Comparison of ENCODE assay signal across 28 cellular contexts in genomic region chr1:214335567-214335966, GRCh38.
"Had no signal": no experiment of that assay in that cellular context is flagged by ENCODE, and none has a peak within 500 bp of the region (broad histone marks: within the 10 kb centered on the region; RNA-seq: fewer than 3 reads in every experiment).

No MANE protein-coding gene starts in this region.

- H3K4me3 ChIP-seq: cardiac muscle cell, SJSA1 had no signal

- ATAC-seq: activated CD8-positive, alpha-beta memory T cell treated with anti-CD3 and anti-CD28 coated beads, Interleukin-2, amount 10 ng/mL, durations not matched to agents 7 days and 5 days; T-helper 17 cell had no signal

- H3K4me1 Mint-ChIP-seq: activated B cell treated with CpG ODN at 0.5 μM for 24 hours had no signal

- H3K9me3 Mint-ChIP-seq: activated B cell treated with CpG ODN at 0.5 μM for 24 hours; activated CD4-positive, alpha-beta T cell treated with anti-CD3 and anti-CD28 coated beads, Interleukin-2, amount 10 ng/mL, durations not matched to agents 24 days and 14 days; activated naive CD4-positive, alpha-beta T cell treated with anti-CD3 and anti-CD28 coated beads for 36 hours; activated T-cell treated with anti-CD3 and anti-CD28 coated beads, Interleukin-2, amount 50 U/mL, for 24 hours; activated T-helper 1 cell treated with anti-CD3 and anti-CD28 coated beads, Interleukin-12 subunit alpha, Interleukin-12 subunit beta, Interleukin-2, Interleukin-4 antibody, amounts not matched to agents 30 ng/mL and 10 ng/mL and 1 ng/mL, durations not matched to agents 14 hours and 24 hours and 36 hours had no signal

- H3K27ac ChIP-seq: brain microvascular endothelial cell, cardiac muscle cell, SJSA1 had no signal

- H3K27me3 Mint-ChIP-seq: activated B cell treated with CpG ODN at 0.5 μM for 24 hours; activated CD4-positive, alpha-beta T cell treated with anti-CD3 and anti-CD28 coated beads, Interleukin-2, amount 10 ng/mL, durations not matched to agents 24 days and 14 days; activated CD8-positive, alpha-beta memory T cell treated with anti-CD3 and anti-CD28 coated beads, Interleukin-2, amount 10 ng/mL, durations not matched to agents 7 days and 5 days; activated naive CD8-positive, alpha-beta T cell; activated T-cell treated with anti-CD3 and anti-CD28 coated beads, Interleukin-2, amount 50 U/mL, for 24 hours; T-helper 17 cell had no signal

- H3K36me3 Mint-ChIP-seq: activated CD8-positive, alpha-beta memory T cell treated with anti-CD3 and anti-CD28 coated beads, Interleukin-2, amount 10 ng/mL, durations not matched to agents 7 days and 5 days had no signal

- H3K27ac Mint-ChIP-seq: activated B cell treated with CpG ODN at 0.5 μM for 24 hours; activated CD4-positive, alpha-beta T cell treated with anti-CD3 and anti-CD28 coated beads, Interleukin-2, amount 10 ng/mL, durations not matched to agents 24 days and 14 days; activated CD8-positive, alpha-beta memory T cell treated with anti-CD3 and anti-CD28 coated beads, Interleukin-2, amount 10 ng/mL, durations not matched to agents 7 days and 5 days; activated naive CD4-positive, alpha-beta T cell treated with anti-CD3 and anti-CD28 coated beads for 36 hours; activated naive CD8-positive, alpha-beta T cell; activated T-cell treated with anti-CD3 and anti-CD28 coated beads, Interleukin-2, amount 50 U/mL, for 24 hours; activated T-helper 1 cell treated with anti-CD3 and anti-CD28 coated beads, Interleukin-12 subunit alpha, Interleukin-12 subunit beta, Interleukin-2, Interleukin-4 antibody, amounts not matched to agents 30 ng/mL and 10 ng/mL and 1 ng/mL, durations not matched to agents 14 hours and 24 hours and 36 hours; T-helper 17 cell had no signal

- H3K27me3 ChIP-seq: brain microvascular endothelial cell, cardiac muscle cell, SJSA1 had no signal

- H3K9me3 ChIP-seq: SJSA1 had no signal

- H3K36me3 ChIP-seq: cardiac muscle cell had no signal

- DNase-seq: activated B cell treated with CpG ODN at 0.5 μM for 24 hours; activated CD4-positive, alpha-beta T cell treated with anti-CD3 and anti-CD28 coated beads for 1 hour; activated CD4-positive, alpha-beta T cell treated with anti-CD3 and anti-CD28 coated beads, Interleukin-2, amount 10 ng/mL, durations not matched to agents 24 days and 14 days; activated CD4-positive, alpha-beta T cell treated with anti-CD3 and anti-CD28 coated beads, Interleukin-2, amount 50 U/mL, for 48 hours; activated CD8-positive, alpha-beta memory T cell treated with anti-CD3 and anti-CD28 coated beads, Interleukin-2, amount 10 ng/mL, durations not matched to agents 7 days and 5 days; activated effector memory CD4-positive, alpha-beta T cell treated with anti-CD3 and anti-CD28 coated beads, Interleukin-2, amount 50 U/mL, for 16 hours; activated naive CD4-positive, alpha-beta T cell treated with anti-CD3 and anti-CD28 coated beads for 36 hours; activated T-cell treated with anti-CD3 and anti-CD28 coated beads, Interleukin-2, amount 50 U/mL, for 24 hours; amygdala; brain microvascular endothelial cell; cerebellar nuclear complex; IMR-90; KG1; NCI-H1092; NCI-H1417; NCI-H1694 treated with DMSO at 0.1 percent for 48 hours; NCI-H2029 treated with DMSO at 0.1 percent for 48 hours; NCI-H345; NCI-H510A; NCI-H526 treated with DMSO at 0.1 percent for 48 hours; NCI-H82; SHP77; T-helper 17 cell; T-helper 9 cell had no signal

- H3K4me3 Mint-ChIP-seq: activated B cell treated with CpG ODN at 0.5 μM for 24 hours; activated CD4-positive, alpha-beta T cell treated with anti-CD3 and anti-CD28 coated beads, Interleukin-2, amount 10 ng/mL, durations not matched to agents 24 days and 14 days; activated CD8-positive, alpha-beta memory T cell treated with anti-CD3 and anti-CD28 coated beads, Interleukin-2, amount 10 ng/mL, durations not matched to agents 7 days and 5 days; activated naive CD4-positive, alpha-beta T cell treated with anti-CD3 and anti-CD28 coated beads for 36 hours; activated naive CD8-positive, alpha-beta T cell; activated T-cell treated with anti-CD3 and anti-CD28 coated beads, Interleukin-2, amount 50 U/mL, for 24 hours; activated T-helper 1 cell treated with anti-CD3 and anti-CD28 coated beads, Interleukin-12 subunit alpha, Interleukin-12 subunit beta, Interleukin-2, Interleukin-4 antibody, amounts not matched to agents 30 ng/mL and 10 ng/mL and 1 ng/mL, durations not matched to agents 14 hours and 24 hours and 36 hours; T-helper 17 cell had no signal
